8 cellular contexts compared by ENCODE assay signal in genomic region chr7:26365077-26365896, GRCh38.
A peak's percentile ranks its signal among the peaks of the same experiment; 100 is the strongest.
DNase-seq lines count a peak whose midpoint lies in the region; ATAC-seq and TF ChIP-seq lines count a peak whose summit lies in the region.

No MANE protein-coding gene starts in this region.

- CTCF ChIA-PET in activated CD4-positive, alpha-beta memory T cell treated with anti-CD3 and anti-CD28 coated beads for 36 hours (lab: Charles Lee) = interaction anchor here (0.6 to 8.6 kb wide), 46 partner anchors 9 to 809 kb away, joined by 3 to 100 read pairs (median 4); partner anchors contain the start of genes CBX3, HOXA10 and SNX10

- no peaks in the 10 kb centered on the region for H3K9me3 ChIP-seq in upper lobe of right lung

- H3K27ac ChIP-seq in epithelial cell of prostate (no peak overlapping the region), upper lobe of right lung (no peak overlapping the region)

- intact Hi-C loops in activated CD4-positive, alpha-beta memory T cell treated with anti-CD3 and anti-CD28 coated beads for 36 hours (cut with micrococcal nuclease) = loop anchor here (1.0 to 5.0 kb wide), 3 partner anchors 72 to 288 kb away; no protein-coding TSS in a partner anchor
- intact Hi-C loops in upper lobe of right lung (cut with DNase I) = loop anchor here (5.0 to 10.0 kb wide), 2 partner anchors 280 to 473 kb away; no protein-coding TSS in a partner anchor

- peaks cover 15% of the 10 kb centered on the region for H3K36me3 Mint-ChIP-seq in activated CD4-positive, alpha-beta memory T cell treated with anti-CD3 and anti-CD28 coated beads for 36 hours

- peak overlapping the region; percentile 31 for H3K27ac Mint-ChIP-seq in activated CD4-positive, alpha-beta memory T cell treated with anti-CD3 and anti-CD28 coated beads for 36 hours

- peak; percentile 77 for TF ChIP-seq CTCF in upper lobe of right lung (IDR thresholded peaks at IDR 0.05)

- H3K4me1 Mint-ChIP-seq in activated CD4-positive, alpha-beta memory T cell treated with anti-CD3 and anti-CD28 coated beads for 36 hours (ENCODE audit: low read depth) = peaks cover 12% of the 10 kb centered on the region

- peak; percentile 82 for ATAC-seq in GM21360 (IDR thresholded peaks at IDR 0.05; ENCODE audit: unreplicated experiment)
- ATAC-seq in HG03575 (IDR thresholded peaks at IDR 0.05; ENCODE audit: extremely low read depth, insufficient number of reproducible peaks, low FRiP score, unreplicated experiment) = peak; percentile 35
- ATAC-seq in upper lobe of right lung = peak; percentile 93

- peaks cover 1% of the 10 kb centered on the region for H3K27me3 ChIP-seq in upper lobe of right lung

- H3K36me3 ChIP-seq in upper lobe of right lung = peaks cover 6% of the 10 kb centered on the region

- H3K4me1 ChIP-seq in upper lobe of right lung = peaks cover 12% of the 10 kb centered on the region

- DNase-seq in DMS114 treated with DMSO at 0.1 percent for 48 hours (lab: John Stamatoyannopoulos, UW; ENCODE audit: unreplicated experiment) (peak; percentile 83), NCI-H82 (lab: John Stamatoyannopoulos, UW) (peak; percentile 88), epithelial cell of prostate (ENCODE audit: low read depth, low spot score) (peak; percentile 18), myocyte (ENCODE audit: low read depth) (peak; percentile 82), upper lobe of right lung (no peak)
- peak; percentile 51 for DNase-seq in activated CD4-positive, alpha-beta memory T cell treated with anti-CD3 and anti-CD28 coated beads for 36 hours

- POLR2A ChIA-PET in activated CD4-positive, alpha-beta memory T cell treated with anti-CD3 and anti-CD28 coated beads for 36 hours (lab: Charles Lee) = interaction anchor here (0.5 kb wide), 1 partner anchor 157 kb away, joined by 4 read pairs; no protein-coding TSS in a partner anchor

- no peak overlapping the region for H3K4me3 ChIP-seq in upper lobe of right lung

- no peaks in the 10 kb centered on the region for H3K9me3 Mint-ChIP-seq in activated CD4-positive, alpha-beta memory T cell treated with anti-CD3 and anti-CD28 coated beads for 36 hours

- no peak overlapping the region for H3K4me3 Mint-ChIP-seq in activated CD4-positive, alpha-beta memory T cell treated with anti-CD3 and anti-CD28 coated beads for 36 hours

- no peaks in the 10 kb centered on the region for H3K27me3 Mint-ChIP-seq in activated CD4-positive, alpha-beta memory T cell treated with anti-CD3 and anti-CD28 coated beads for 36 hours

Comparison
In these comparisons a context has a peak if more than half of its experiments do, and no peak if none do; other contexts are left out.
1. ATAC-seq: peak in every context shown above with its lines; median percentile 93 in upper lobe of right lung; 82 in GM21360; 35 in HG03575.